In genomic region chr14:95101736-95102677, GRCh38 we compare ENCODE assay signal across 22 cellular contexts. TPM values are rescaled to one million over a fixed set of nuclear protein-coding genes. Genes with fewer than 3 reads are reported as not detected.
DNase-seq lines count a peak whose midpoint lies in the region; ATAC-seq, FAIRE-seq and TF ChIP-seq lines count a peak whose summit lies in the region.
"Had no signal": no experiment of that assay in that cellular context is flagged by ENCODE, and none has a peak within 500 bp of the region (broad histone marks: within the 10 kb centered on the region; RNA-seq: fewer than 3 reads in every experiment).

No MANE protein-coding gene starts in this region.

- dilution Hi-C loops in IMR-90 (cut with HindIII; ENCODE audit: low sequenced_read_pairs, unreplicated experiment): no loop called here

- no peaks in the 10 kb centered on the region for H3K4me1 ChIP-seq in IMR-90 (ENCODE audit: control insufficient read depth, insufficient read depth, low read length)
- peaks cover 0 to 5% (median 0%) of the 10 kb centered on the region in 3 donors for H3K4me1 ChIP-seq in pancreas

- no peaks in the 10 kb centered on the region for H3K27me3 ChIP-seq in IMR-90 (ENCODE audit: control insufficient read depth, insufficient read depth, low read length)
- H3K27me3 ChIP-seq in pancreas: no peaks in the 10 kb centered on the region
- H3K27me3 ChIP-seq: right atrium auricular region, tibial nerve had no signal

- H2AFZ ChIP-seq in IMR-90 (replicated peaks; ENCODE audit: low read length, poor library complexity): no peak overlapping the region

- no peak for TF ChIP-seq POLR2A in IMR-90 (IDR thresholded peaks at IDR 0.05; ENCODE audit: low read depth, low read length)

- H2BK20ac ChIP-seq in IMR-90 (ENCODE audit: low read depth, low read length): no peak overlapping the region

- H3K23ac ChIP-seq in IMR-90 (ENCODE audit: low read depth, low read length): no peak overlapping the region

- no peak overlapping the region for H2AK5ac ChIP-seq in IMR-90 (ENCODE audit: low read depth, low read length)

- in situ Hi-C loops in IMR-90 (cut with MboI; ENCODE audit: low sequenced_read_pairs): no loop called here

- POLR2A ChIA-PET in IMR-90 (lab: Charles Lee; ENCODE audit: unreplicated experiment): no interaction called here

- peaks cover 24 to 38% of the 10 kb centered on the region in 2 experiments for H3K79me1 ChIP-seq in IMR-90 (ENCODE audit: low read depth in 1 of 2, low read length in 2 of 2)

- H4K91ac ChIP-seq in IMR-90 (ENCODE audit: insufficient read depth, low read depth, low read length): no peak overlapping the region

- H4K8ac ChIP-seq in IMR-90 (ENCODE audit: low read depth in 2 of 2, low read length in 2 of 2): no peak overlapping the region

- H3K9ac ChIP-seq in IMR-90 (ENCODE audit: low read depth, low read length): no peak overlapping the region

- intact Hi-C loops in IMR-90 (cut with micrococcal nuclease) (no loop called here), pancreas (cut with DNase I) (loop anchor here in 1 of 3 donors (10.0 kb wide), 1 partner anchor 407 kb away; no protein-coding TSS in a partner anchor), posterior vena cava (cut with DNase I) (loop anchor here (5.0 to 10.0 kb wide), 2 partner anchors 407 to 410 kb away; no protein-coding TSS in a partner anchor)

- DNase-seq in DMS 273 (lab: John Stamatoyannopoulos, UW; ENCODE audit: unreplicated experiment) (peak; percentile 30), DMS 273 treated with DMSO at 0.1 percent for 48 hours (lab: John Stamatoyannopoulos, UW) (no peak), IMR-90 (no peak), cerebellar cortex (ENCODE audit: low spot score) (peak; percentile 66), pancreas (peak in 1 of 6 donors; percentile 31), posterior vena cava (ENCODE audit: low spot score) (no peak), globus pallidus (ENCODE audit: low spot score) (no peak), NCI-H1048 (lab: John Stamatoyannopoulos, UW) (no peak)
- DNase-seq: activated CD4-positive, alpha-beta T cell treated with anti-CD3 and anti-CD28 coated beads for 4 hours; activated T-cell treated with anti-CD3 and anti-CD28 coated beads, Interleukin-2, amount 50 U/mL, for 24 hours; AML-193; effector CD4-positive, alpha-beta T cell; left cardiac atrium; mesenchymal stem cell; NCI-H774; stimulated activated CD4-positive, alpha-beta T cell treated with anti-CD3 and anti-CD28 coated beads, Interleukin-4, amount 100 ng/mL, for 24 hours had no signal

- H3K9me3 ChIP-seq in IMR-90 (ENCODE audit: control insufficient read depth, insufficient read depth, low read length): no peaks in the 10 kb centered on the region
- H3K9me3 ChIP-seq in pancreas: no peaks in the 10 kb centered on the region
- H3K9me3 ChIP-seq: right atrium auricular region, tibial nerve had no signal

- no peak overlapping the region for H2BK15ac ChIP-seq in IMR-90 (ENCODE audit: low read depth, low read length)

- CTCF ChIA-PET in IMR-90 (lab: Yijun Ruan, JAX): interaction anchor here (0.8 kb wide), 1 partner anchor 16 kb away, joined by 3 read pairs; no protein-coding TSS in a partner anchor

- H3K14ac ChIP-seq in IMR-90 (replicated peaks; ENCODE audit: low read depth, low read length): no peak overlapping the region

- no peak overlapping the region for H3K4me2 ChIP-seq in IMR-90 (ENCODE audit: low read depth, low read length)

- no peak overlapping the region for H3K4me3 ChIP-seq in IMR-90 (ENCODE audit: insufficient read depth, low read depth, low read length)
- no peak overlapping the region for H3K4me3 ChIP-seq in pancreas
- H3K4me3 ChIP-seq: GM12878, right atrium auricular region, tibial nerve had no signal

- H2BK120ac ChIP-seq in IMR-90 (ENCODE audit: low read depth, low read length): no peak overlapping the region

- BruUV-seq in IMR-90 (replicated peaks; lab: Mats Ljungman, UMichigan): no TSS peak

- H3K27ac ChIP-seq in IMR-90 (ENCODE audit: insufficient read depth, low read length) (no peak overlapping the region), pancreas (no peak overlapping the region)
- H3K27ac ChIP-seq: 22Rv1, right atrium auricular region had no signal

- no peak overlapping the region for H3K4ac ChIP-seq in IMR-90 (ENCODE audit: low read depth, low read length)

- no peak for FAIRE-seq in pancreas (lab: Jason Lieb, UNC)
- FAIRE-seq: GM12878, HTR-8/SVneo had no signal

- TF ChIP-seq CTCF in IMR-90 (conservative IDR thresholded peaks at IDR 0.05; ENCODE audit: low read depth, low read length): no peak
- no peak for TF ChIP-seq CTCF in pancreas (IDR thresholded peaks at IDR 0.05)

- no peak overlapping the region for H4K5ac ChIP-seq in IMR-90 (ENCODE audit: low read depth, low read length)

- no peak overlapping the region for H3K18ac ChIP-seq in IMR-90 (ENCODE audit: low read depth, low read length)

- no peak overlapping the region for H2AK9ac ChIP-seq in IMR-90 (replicated peaks; ENCODE audit: low read depth, low read length, poor library complexity)

- 0 out of 2 replicates have a peak, but pooled peaks cover 2% of the 10 kb centered on the region for H4K20me1 ChIP-seq in IMR-90 (ENCODE audit: insufficient read depth, low read length)

- 86% methylated on average over 4 of the region's 10 CpGs; no CpG with 5 or more reads in 1 of the 2 experiments for WGBS in IMR-90 (ENCODE audit: extremely low coverage in 2 of 2, insufficient read length in 1 of 2), 2 experiments
- 46 to 54% methylated on average over 10 of the region's 10 CpGs for WGBS in pancreas, 2 donors

- TF ChIP-seq RAD21 in IMR-90 (IDR thresholded peaks at IDR 0.05; ENCODE audit: low read length): no peak

- no peak for ATAC-seq in IMR-90 (ENCODE audit: low read depth)
- peak in 3 of 4 donors; percentile 32 to 52 (median 44) for ATAC-seq in pancreas
- ATAC-seq: GM12878, SK-N-SH treated with all-trans-retinoic acid at 6 μM for 48 hours had no signal

- peaks cover 36% of the 10 kb centered on the region for H3K36me3 ChIP-seq in IMR-90 (ENCODE audit: control insufficient read depth, insufficient read depth, low read length)
- peaks cover 0 to 51% (median 16%) of the 10 kb centered on the region in 3 donors for H3K36me3 ChIP-seq in pancreas

- peaks cover 5% of the 10 kb centered on the region; the same call in 1 of the 2 replicates for H3K9me1 ChIP-seq in IMR-90 (ENCODE audit: insufficient read depth, low read length)

- H3K56ac ChIP-seq in IMR-90 (ENCODE audit: extremely low read depth, insufficient read depth, low read length): no peak overlapping the region

- H2BK5ac ChIP-seq in IMR-90 (ENCODE audit: low read depth, low read length, poor library complexity, severe bottlenecking): no peak overlapping the region

TF ChIP-seq in IMR-90, 13 proteins besides CTCF, POLR2A, EP300 and RAD21:
- TF ChIP-seq SMC3 (IDR thresholded peaks at IDR 0.05; ENCODE audit: low read depth, low read length): no peak
- no peak for TF ChIP-seq CEBPB (IDR thresholded peaks at IDR 0.05; ENCODE audit: low read depth, low read length)
- peak; percentile 68 for TF ChIP-seq MAFK (IDR thresholded peaks at IDR 0.05; ENCODE audit: low read depth, low read length)
TF ChIP-seq in IMR-90: peak in this region for 1.

RNA-seq across cellular contexts. Expression of gene DICER1, which starts 55.3 kb away (rescaled TPM):
- total RNA-seq in IMR-90 (2012; rRNA removed) (41.7 and 49.5 TPM in 2 replicates), pancreas (10 to 100 TPM; 22.1 to 37.8 (median 26.4) TPM), posterior vena cava (10 to 100 TPM; 52.4 to 52.5 TPM)
- polyA plus RNA-seq in IMR-90 (2012; rRNA removed) (8.3 and 9.7 TPM in 2 replicates), pancreas (10 to 100 TPM in 1 of 2 donors, 1 to 10 TPM in 1; 5.7 to 11.8 TPM)
- 2.3 and 2.8 TPM in 2 replicates for polyA plus RNA-seq in IMR-90 (2012; cell fraction: cytosol; rRNA removed)
- 6.1 and 45.4 TPM in 2 replicates for polyA plus RNA-seq in IMR-90 (2012; cell fraction: nucleus; rRNA removed; ENCODE audit: low replicate concordance)

Comparison
In these comparisons a context has a peak if more than half of its experiments do, and no peak if none do; other contexts are left out.
1. DNase-seq: peak in DMS 273 (single experiment) and cerebellar cortex (single experiment); none in DMS 273 treated with DMSO at 0.1 percent for 48 hours (single experiment), IMR-90 (single experiment), posterior vena cava (single experiment), globus pallidus (single experiment) and NCI-H1048 (single experiment).